Comparison of ENCODE assay signal across 17 cellular contexts in the genomic region with DNA sequence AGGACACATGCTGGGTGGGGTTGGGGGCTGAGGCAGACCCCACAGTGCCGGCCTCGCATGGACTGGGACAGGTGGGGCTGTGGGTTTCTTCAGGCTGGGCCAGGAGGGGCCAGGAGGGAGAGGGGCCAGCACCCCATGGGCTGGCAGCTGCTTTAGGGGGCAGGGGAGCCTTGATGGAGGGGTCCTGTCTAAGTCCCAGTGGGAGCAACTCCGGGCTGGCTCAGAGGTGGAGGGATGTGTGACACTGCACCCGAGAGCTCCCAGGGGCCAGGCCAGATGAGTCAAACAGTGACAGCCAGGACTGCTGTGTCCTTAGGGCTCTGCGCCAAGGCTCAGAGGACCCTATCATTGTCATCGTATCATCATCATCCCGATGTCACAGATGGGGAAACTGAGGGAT.
"Had no signal": no experiment of that assay in that cellular context is flagged by ENCODE, and none has a peak within 500 bp of the region (broad histone marks: within the 10 kb centered on the region; RNA-seq: fewer than 3 reads in every experiment).

No MANE protein-coding gene starts in this region.

- H3K9me3 ChIP-seq: ascending aorta, upper lobe of right lung had no signal

- H3K27ac ChIP-seq: ascending aorta, coronary artery, upper lobe of right lung had no signal

- H3K27ac Mint-ChIP-seq: activated naive CD4-positive, alpha-beta T cell treated with anti-CD3 and anti-CD28 coated beads, Interleukin-2, amount 50 U/mL, for 24 hours; activated T-cell treated with anti-CD3 and anti-CD28 coated beads, Interleukin-2, amount 50 U/mL, for 72 hours had no signal

- ATAC-seq: activated CD4-positive, CD25-positive, alpha-beta regulatory T cell treated with anti-CD3 and anti-CD28 coated beads, Interleukin-2, amount 50 U/mL, for 24 hours; activated T-cell treated with anti-CD3 and anti-CD28 coated beads, Interleukin-2, amount 50 U/mL, for 72 hours; left lobe of liver; sciatic nerve; upper lobe of right lung had no signal

- H3K36me3 Mint-ChIP-seq: activated naive CD4-positive, alpha-beta T cell treated with anti-CD3 and anti-CD28 coated beads, Interleukin-2, amount 50 U/mL, for 24 hours had no signal

- H3K9me3 Mint-ChIP-seq: neural crest cell had no signal

- H3K4me3 Mint-ChIP-seq: activated naive CD4-positive, alpha-beta T cell treated with anti-CD3 and anti-CD28 coated beads, Interleukin-2, amount 50 U/mL, for 24 hours; activated T-cell treated with anti-CD3 and anti-CD28 coated beads, Interleukin-2, amount 50 U/mL, for 72 hours; neural crest cell had no signal

- DNase-seq: activated CD4-positive, alpha-beta T cell treated with anti-CD3 and anti-CD28 coated beads, Interleukin-2, amount 50 U/mL, for 1 hour; activated CD8-positive, alpha-beta memory T cell treated with anti-CD3 and anti-CD28 coated beads, Interleukin-2, amount 50 U/mL, for 4 hours; activated effector memory CD4-positive, alpha-beta T cell treated with anti-CD3 and anti-CD28 coated beads, Interleukin-2, amount 50 U/mL, for 16 hours; activated T-cell treated with anti-CD3 and anti-CD28 coated beads, Interleukin-2, amount 50 U/mL, for 72 hours; erythroblast; head of caudate nucleus; stimulated activated CD4-positive, alpha-beta T cell treated with anti-CD3 and anti-CD28 coated beads, Interleukin-4, amount 100 ng/mL, for 4 hours; stimulated activated naive CD4-positive, alpha-beta T cell; T1000; upper lobe of right lung had no signal

- H3K36me3 ChIP-seq: ascending aorta, upper lobe of right lung had no signal

- H3K27me3 ChIP-seq: ascending aorta had no signal

- H3K4me3 ChIP-seq: ascending aorta, coronary artery, upper lobe of right lung had no signal

- H3K27me3 Mint-ChIP-seq: activated naive CD4-positive, alpha-beta T cell treated with anti-CD3 and anti-CD28 coated beads, Interleukin-2, amount 50 U/mL, for 24 hours had no signal
